Comparison of ENCODE assay signal across 19 cellular contexts in genomic region chr22:38255697-38256096, GRCh38.
"Had no signal": no experiment of that assay in that cellular context is flagged by ENCODE, and none has a peak within 500 bp of the region (broad histone marks: within the 10 kb centered on the region; RNA-seq: fewer than 3 reads in every experiment).

No MANE protein-coding gene starts in this region.

- H3K27me3 Mint-ChIP-seq: activated CD4-positive, alpha-beta T cell treated with anti-CD3 and anti-CD28 coated beads for 36 hours; naive thymus-derived CD8-positive, alpha-beta T cell; T-cell had no signal

- H3K27ac Mint-ChIP-seq: activated CD4-positive, alpha-beta T cell treated with anti-CD3 and anti-CD28 coated beads for 36 hours; activated T-helper 1 cell treated with anti-CD3 and anti-CD28 coated beads, Interleukin-12 subunit alpha, Interleukin-12 subunit beta, Interleukin-2, Interleukin-4 antibody, amounts not matched to agents 30 ng/mL and 10 ng/mL and 1 ng/mL, durations not matched to agents 14 hours and 24 hours and 36 hours; endodermal cell; T-cell; WTC11 had no signal

- H3K36me3 Mint-ChIP-seq: activated naive CD4-positive, alpha-beta T cell treated with anti-CD3 and anti-CD28 coated beads, Interleukin-2, amount 50 U/mL, for 72 hours; WTC11 had no signal

- H3K4me3 ChIP-seq: cardiac muscle cell, thyroid gland had no signal

- H3K27ac ChIP-seq: cardiac muscle cell, epithelial cell of prostate had no signal

- H3K4me1 ChIP-seq: parathyroid adenoma had no signal

- H3K27me3 ChIP-seq: cardiac muscle cell, neutrophil, thyroid gland had no signal

- DNase-seq: activated CD4-positive, alpha-beta T cell treated with anti-CD3 and anti-CD28 coated beads for 36 hours; activated CD4-positive, alpha-beta T cell treated with anti-CD3 and anti-CD28 coated beads, Interleukin-2, amount 50 U/mL, for 48 hours; activated gamma-delta T cell treated with Interleukin-2 at 50 U/mL for 16 hours; endodermal cell; mesendoderm; naive thymus-derived CD8-positive, alpha-beta T cell; stimulated activated CD4-positive, alpha-beta T cell treated with anti-CD3 and anti-CD28 coated beads, Interleukin-1b, Interleukin-23, amount 100 ng/mL, for 48 hours; stimulated activated CD8-positive, alpha-beta memory T cell treated with anti-CD3 and anti-CD28 coated beads, Interleukin-4, amount 100 ng/mL, for 48 hours; stimulated activated naive CD4-positive, alpha-beta T cell; T-cell; thyroid gland had no signal

- H3K36me3 ChIP-seq: cardiac muscle cell, neutrophil, thyroid gland had no signal

- ATAC-seq: activated CD4-positive, alpha-beta T cell treated with anti-CD3 and anti-CD28 coated beads for 36 hours; activated naive CD4-positive, alpha-beta T cell treated with anti-CD3 and anti-CD28 coated beads, Interleukin-2, amount 50 U/mL, for 72 hours; naive thymus-derived CD8-positive, alpha-beta T cell; T-cell; WTC11 had no signal

- H3K9me3 ChIP-seq: neutrophil, thyroid gland had no signal

- H2AFZ ChIP-seq: parathyroid adenoma had no signal

- FAIRE-seq: frontal cortex had no signal

- H3K9me3 Mint-ChIP-seq: activated naive CD4-positive, alpha-beta T cell treated with anti-CD3 and anti-CD28 coated beads, Interleukin-2, amount 50 U/mL, for 72 hours; activated T-helper 1 cell treated with anti-CD3 and anti-CD28 coated beads, Interleukin-12 subunit alpha, Interleukin-12 subunit beta, Interleukin-2, Interleukin-4 antibody, amounts not matched to agents 30 ng/mL and 10 ng/mL and 1 ng/mL, durations not matched to agents 14 hours and 24 hours and 36 hours; endodermal cell; naive thymus-derived CD8-positive, alpha-beta T cell; T-cell; WTC11 had no signal

- H3K4me3 Mint-ChIP-seq: activated CD4-positive, alpha-beta T cell treated with anti-CD3 and anti-CD28 coated beads for 36 hours; activated T-helper 1 cell treated with anti-CD3 and anti-CD28 coated beads, Interleukin-12 subunit alpha, Interleukin-12 subunit beta, Interleukin-2, Interleukin-4 antibody, amounts not matched to agents 30 ng/mL and 10 ng/mL and 1 ng/mL, durations not matched to agents 14 hours and 24 hours and 36 hours; endodermal cell; naive thymus-derived CD8-positive, alpha-beta T cell; T-cell; WTC11 had no signal

- H3K9ac ChIP-seq: parathyroid adenoma had no signal
